ENCODE assay signal across 18 cellular contexts in the genomic region with DNA sequence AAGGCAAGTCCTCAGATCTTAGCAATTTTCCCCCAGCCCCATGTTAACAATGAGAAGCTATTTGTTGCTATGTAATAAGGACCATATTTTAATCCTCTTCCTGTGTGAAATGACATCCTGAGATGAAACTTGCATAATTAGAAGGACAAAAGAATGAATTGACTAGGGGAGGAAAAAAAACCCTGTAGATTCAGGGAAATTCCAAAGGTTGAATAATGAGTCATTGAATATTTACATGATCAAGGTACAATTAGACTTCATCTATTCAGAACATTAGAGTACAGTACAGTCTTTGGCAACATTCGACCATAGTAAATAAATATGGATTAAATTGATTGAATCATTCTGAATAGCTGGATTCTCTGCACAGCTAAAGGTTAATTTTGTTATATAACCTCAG. TPM values are rescaled to one million over a fixed set of nuclear protein-coding genes. Genes with fewer than 3 reads are reported as not detected.
DNase-seq lines count a peak whose midpoint lies in the region; ATAC-seq and TF ChIP-seq lines count a peak whose summit lies in the region.
"Had no signal": no experiment of that assay in that cellular context is flagged by ENCODE, and none has a peak within 500 bp of the region (broad histone marks: within the 10 kb centered on the region; RNA-seq: fewer than 3 reads in every experiment).

No MANE protein-coding gene starts in this region.

- H3K4me1 Mint-ChIP-seq in activated CD8-positive, alpha-beta T cell treated with anti-CD3 and anti-CD28 coated beads for 36 hours (ENCODE audit: low read depth): peaks cover 6% of the 10 kb centered on the region
- no peaks in the 10 kb centered on the region for H3K4me1 Mint-ChIP-seq in activated CD8-positive, alpha-beta T cell treated with anti-CD3 and anti-CD28 coated beads, Interleukin-2, amount 10 ng/mL, durations not matched to agents 7 days and 5 days (ENCODE audit: low read depth)
- H3K4me1 Mint-ChIP-seq in stimulated activated naive CD8-positive, alpha-beta T cell treated with anti-CD3 and anti-CD28 coated beads, Interleukin-15, amount 100 ng/mL, for 72 hours: peaks cover 10% of the 10 kb centered on the region
- H3K4me1 Mint-ChIP-seq: activated CD4-positive, alpha-beta T cell treated with anti-CD3 and anti-CD28 coated beads, Interleukin-2, amount 10 ng/mL, durations not matched to agents 7 days and 5 days; central memory CD8-positive, alpha-beta T cell had no signal

- POLR2A ChIA-PET in activated CD8-positive, alpha-beta T cell treated with anti-CD3 and anti-CD28 coated beads for 36 hours (lab: Charles Lee): interaction anchor here (0.7 kb wide), 1 partner anchor 44 kb away, joined by 3 read pairs; no protein-coding TSS in a partner anchor
- POLR2A ChIA-PET in activated CD8-positive, alpha-beta T cell treated with anti-CD3 and anti-CD28 coated beads, Interleukin-2, amount 10 ng/mL, durations not matched to agents 7 days and 5 days (lab: Charles Lee): no interaction called here

- peak; percentile 53 for ATAC-seq in activated CD8-positive, alpha-beta T cell treated with anti-CD3 and anti-CD28 coated beads for 36 hours
- no peak for ATAC-seq in activated CD8-positive, alpha-beta T cell treated with anti-CD3 and anti-CD28 coated beads, Interleukin-2, amount 10 ng/mL, durations not matched to agents 7 days and 5 days
- ATAC-seq in stimulated activated naive CD8-positive, alpha-beta T cell treated with anti-CD3 and anti-CD28 coated beads, Interleukin-15, amount 100 ng/mL, for 72 hours: peak; percentile 84
- ATAC-seq in HG02642 (IDR thresholded peaks at IDR 0.05; ENCODE audit: poor library complexity, unreplicated experiment): no peak
- ATAC-seq: A549 had no signal

- peaks cover 2% of the 10 kb centered on the region for H3K27me3 Mint-ChIP-seq in activated CD8-positive, alpha-beta T cell treated with anti-CD3 and anti-CD28 coated beads for 36 hours
- H3K27me3 Mint-ChIP-seq in activated CD8-positive, alpha-beta T cell treated with anti-CD3 and anti-CD28 coated beads, Interleukin-2, amount 10 ng/mL, durations not matched to agents 7 days and 5 days (ENCODE audit: low read depth): peaks cover 4% of the 10 kb centered on the region
- peaks cover 13% of the 10 kb centered on the region for H3K27me3 Mint-ChIP-seq in stimulated activated naive CD8-positive, alpha-beta T cell treated with anti-CD3 and anti-CD28 coated beads, Interleukin-15, amount 100 ng/mL, for 72 hours
- H3K27me3 Mint-ChIP-seq: activated CD4-positive, alpha-beta T cell treated with anti-CD3 and anti-CD28 coated beads, Interleukin-2, amount 10 ng/mL, durations not matched to agents 7 days and 5 days had no signal

- H3K9me3 Mint-ChIP-seq in activated CD8-positive, alpha-beta T cell treated with anti-CD3 and anti-CD28 coated beads for 36 hours: no peaks in the 10 kb centered on the region
- H3K9me3 Mint-ChIP-seq in activated CD8-positive, alpha-beta T cell treated with anti-CD3 and anti-CD28 coated beads, Interleukin-2, amount 10 ng/mL, durations not matched to agents 7 days and 5 days (ENCODE audit: insufficient read depth): no peaks in the 10 kb centered on the region
- H3K9me3 Mint-ChIP-seq in stimulated activated naive CD8-positive, alpha-beta T cell treated with anti-CD3 and anti-CD28 coated beads, Interleukin-15, amount 100 ng/mL, for 72 hours: no peaks in the 10 kb centered on the region
- H3K9me3 Mint-ChIP-seq: activated CD4-positive, alpha-beta T cell treated with anti-CD3 and anti-CD28 coated beads, Interleukin-2, amount 10 ng/mL, durations not matched to agents 7 days and 5 days; activated T-cell treated with anti-CD3 and anti-CD28 coated beads, Interleukin-2, amount 50 U/mL, for 24 hours; central memory CD8-positive, alpha-beta T cell had no signal

- CTCF ChIA-PET in activated CD8-positive, alpha-beta T cell treated with anti-CD3 and anti-CD28 coated beads for 36 hours (lab: Charles Lee): interaction anchor here (1.3 kb wide), 1 partner anchor 190 kb away, joined by 3 read pairs; no protein-coding TSS in a partner anchor
- CTCF ChIA-PET in activated CD8-positive, alpha-beta T cell treated with anti-CD3 and anti-CD28 coated beads, Interleukin-2, amount 10 ng/mL, durations not matched to agents 7 days and 5 days (lab: Charles Lee): no interaction called here

- H3K27ac Mint-ChIP-seq in activated CD8-positive, alpha-beta T cell treated with anti-CD3 and anti-CD28 coated beads for 36 hours: no peak overlapping the region
- H3K27ac Mint-ChIP-seq in activated CD8-positive, alpha-beta T cell treated with anti-CD3 and anti-CD28 coated beads, Interleukin-2, amount 10 ng/mL, durations not matched to agents 7 days and 5 days: no peak overlapping the region
- H3K27ac Mint-ChIP-seq in stimulated activated naive CD8-positive, alpha-beta T cell treated with anti-CD3 and anti-CD28 coated beads, Interleukin-15, amount 100 ng/mL, for 72 hours: no peak overlapping the region
- H3K27ac Mint-ChIP-seq: activated CD4-positive, alpha-beta T cell treated with anti-CD3 and anti-CD28 coated beads, Interleukin-2, amount 10 ng/mL, durations not matched to agents 7 days and 5 days; activated T-cell treated with anti-CD3 and anti-CD28 coated beads, Interleukin-2, amount 50 U/mL, for 24 hours had no signal

- no peak overlapping the region for H3K4me3 Mint-ChIP-seq in activated CD8-positive, alpha-beta T cell treated with anti-CD3 and anti-CD28 coated beads for 36 hours
- H3K4me3 Mint-ChIP-seq in activated CD8-positive, alpha-beta T cell treated with anti-CD3 and anti-CD28 coated beads, Interleukin-2, amount 10 ng/mL, durations not matched to agents 7 days and 5 days: no peak overlapping the region
- H3K4me3 Mint-ChIP-seq in stimulated activated naive CD8-positive, alpha-beta T cell treated with anti-CD3 and anti-CD28 coated beads, Interleukin-15, amount 100 ng/mL, for 72 hours: no peak overlapping the region
- H3K4me3 Mint-ChIP-seq: activated CD4-positive, alpha-beta T cell treated with anti-CD3 and anti-CD28 coated beads, Interleukin-2, amount 10 ng/mL, durations not matched to agents 7 days and 5 days; activated T-cell treated with anti-CD3 and anti-CD28 coated beads, Interleukin-2, amount 50 U/mL, for 24 hours; central memory CD8-positive, alpha-beta T cell had no signal

- intact Hi-C loops in activated CD8-positive, alpha-beta T cell treated with anti-CD3 and anti-CD28 coated beads for 36 hours (cut with micrococcal nuclease): no loop called here

- no peaks in the 10 kb centered on the region for H3K36me3 Mint-ChIP-seq in activated CD8-positive, alpha-beta T cell treated with anti-CD3 and anti-CD28 coated beads for 36 hours (ENCODE audit: low read depth)
- no peaks in the 10 kb centered on the region for H3K36me3 Mint-ChIP-seq in activated CD8-positive, alpha-beta T cell treated with anti-CD3 and anti-CD28 coated beads, Interleukin-2, amount 10 ng/mL, durations not matched to agents 7 days and 5 days (ENCODE audit: low read depth)

- TF ChIP-seq CTCF in activated CD8-positive, alpha-beta T cell treated with anti-CD3 and anti-CD28 coated beads for 36 hours (IDR thresholded peaks at IDR 0.05): no peak

- DNase-seq in activated CD8-positive, alpha-beta T cell treated with anti-CD3 and anti-CD28 coated beads for 36 hours: no peak
- DNase-seq in activated CD8-positive, alpha-beta T cell treated with anti-CD3 and anti-CD28 coated beads, Interleukin-2, amount 10 ng/mL, durations not matched to agents 7 days and 5 days: no peak
- peak; percentile 48 for DNase-seq in astrocyte of the hippocampus (ENCODE audit: low read depth, low spot score)
- peak; percentile 41 for DNase-seq in kidney tubule cell (ENCODE audit: low spot score)
- no peak for DNase-seq in stimulated activated naive CD8-positive, alpha-beta T cell treated with anti-CD3 and anti-CD28 coated beads, Interleukin-15, amount 100 ng/mL, for 72 hours
- DNase-seq in NCI-H1105 (lab: John Stamatoyannopoulos, UW): no peak
- DNase-seq in central memory CD4-positive, alpha-beta T cell: no peak
- DNase-seq: activated CD4-positive, alpha-beta T cell treated with anti-CD3 and anti-CD28 coated beads, Interleukin-2, amount 10 ng/mL, durations not matched to agents 7 days and 5 days; activated T-cell treated with anti-CD3 and anti-CD28 coated beads, Interleukin-2, amount 50 U/mL, for 24 hours; DND-41; effector memory CD4-positive, alpha-beta T cell; KG1; NCI-H1105 treated with DMSO at 0.1 percent for 48 hours; SIG-M5 had no signal

RNA-seq across cellular contexts. Expression of a gene that starts 9.4 kb away (rescaled TPM):
- total RNA-seq in activated CD8-positive, alpha-beta T cell treated with anti-CD3 and anti-CD28 coated beads for 36 hours: not detected
- total RNA-seq in activated CD8-positive, alpha-beta T cell treated with anti-CD3 and anti-CD28 coated beads, Interleukin-2, amount 10 ng/mL, durations not matched to agents 7 days and 5 days: not detected
- total RNA-seq: activated CD4-positive, alpha-beta T cell treated with anti-CD3 and anti-CD28 coated beads, Interleukin-2, amount 10 ng/mL, durations not matched to agents 7 days and 5 days; vagina had no signal

Comparison
In these comparisons a context has a peak if more than half of its experiments do, and no peak if none do; other contexts are left out.
1. ATAC-seq: peak in activated CD8-positive, alpha-beta T cell treated with anti-CD3 and anti-CD28 coated beads for 36 hours (single experiment) and stimulated activated naive CD8-positive, alpha-beta T cell treated with anti-CD3 and anti-CD28 coated beads, Interleukin-15, amount 100 ng/mL, for 72 hours (single experiment); none in activated CD8-positive, alpha-beta T cell treated with anti-CD3 and anti-CD28 coated beads, Interleukin-2, amount 10 ng/mL, durations not matched to agents 7 days and 5 days (single experiment) and HG02642 (single experiment).
2. DNase-seq: peak in astrocyte of the hippocampus (single experiment) and kidney tubule cell (single experiment); none in activated CD8-positive, alpha-beta T cell treated with anti-CD3 and anti-CD28 coated beads for 36 hours (single experiment), activated CD8-positive, alpha-beta T cell treated with anti-CD3 and anti-CD28 coated beads, Interleukin-2, amount 10 ng/mL, durations not matched to agents 7 days and 5 days (single experiment), stimulated activated naive CD8-positive, alpha-beta T cell treated with anti-CD3 and anti-CD28 coated beads, Interleukin-15, amount 100 ng/mL, for 72 hours (0 of 2), NCI-H1105 (single experiment) and central memory CD4-positive, alpha-beta T cell (single experiment).